Comparison of ENCODE assay signal across 19 cellular contexts in genomic region chr1:9452516-9453158, GRCh38.
DNase-seq lines count a peak whose midpoint lies in the region; ATAC-seq and TF ChIP-seq lines count a peak whose summit lies in the region.
"Had no signal": no experiment of that assay in that cellular context is flagged by ENCODE, and none has a peak within 500 bp of the region (broad histone marks: within the 10 kb centered on the region; RNA-seq: fewer than 3 reads in every experiment).

No MANE protein-coding gene starts in this region.

- DNase-seq in NCI-H82 (lab: John Stamatoyannopoulos, UW), result peak; percentile 43
- peak; percentile 64 to 80 (median 72) for DNase-seq in body of pancreas
- peak; percentile 58 to 88 (median 81) for DNase-seq in right lobe of liver
- DNase-seq in renal cortical epithelial cell (ENCODE audit: low read depth), result peak; percentile 49
- no peak for DNase-seq in stimulated activated naive CD8-positive, alpha-beta T cell treated with anti-CD3 and anti-CD28 coated beads, Interleukin-15, amount 100 ng/mL, for 72 hours
- no peak for DNase-seq in activated T-cell treated with anti-CD3 and anti-CD28 coated beads, Interleukin-2, amount 50 U/mL, for 72 hours
- DNase-seq: CD8-positive, alpha-beta memory T cell; GDM1; Kasumi-1; MM.1S; NCI-H1105; NCI-H1694 treated with DMSO at 0.1 percent for 48 hours; NCI-H345; NCI-H526 treated with DMSO at 0.1 percent for 48 hours had no signal

- H3K4me3 ChIP-seq in body of pancreas (no peak overlapping the region), right lobe of liver (no peak overlapping the region)
- H3K4me3 ChIP-seq: BLaER1 treated with 17β-estradiol and CSF1 and Interleukin-3, amounts not matched to agents 10 nM and 100 nM had no signal

- H3K27ac Mint-ChIP-seq in stimulated activated naive CD8-positive, alpha-beta T cell treated with anti-CD3 and anti-CD28 coated beads, Interleukin-15, amount 100 ng/mL, for 72 hours, result no peak overlapping the region
- H3K27ac Mint-ChIP-seq in activated T-cell treated with anti-CD3 and anti-CD28 coated beads, Interleukin-2, amount 50 U/mL, for 72 hours, result no peak overlapping the region
- H3K27ac Mint-ChIP-seq: CD8-positive, alpha-beta memory T cell; IgD-negative memory B cell had no signal

- H3K9me3 ChIP-seq in body of pancreas (no peaks in the 10 kb centered on the region), right lobe of liver (no peaks in the 10 kb centered on the region)
- H3K9me3 ChIP-seq: BLaER1 treated with 17β-estradiol and CSF1 and Interleukin-3, amounts not matched to agents 10 nM and 100 nM had no signal

- intact Hi-C loops in body of pancreas (cut with DNase I), result loop anchor here (10.0 kb wide), 1 partner anchor 168 kb away; no protein-coding TSS in a partner anchor
- intact Hi-C loops in right lobe of liver (cut with DNase I), result no loop called here

- H3K4me1 ChIP-seq in body of pancreas (peaks cover 77% of the 10 kb centered on the region), right lobe of liver (peaks cover 0 to 64% (median 26%) of the 10 kb centered on the region in 4 donors)

- peak; percentile 75 for ATAC-seq in body of pancreas
- ATAC-seq in right lobe of liver, result peak; percentile 49 to 82 (median 68)
- ATAC-seq in stimulated activated naive CD8-positive, alpha-beta T cell treated with anti-CD3 and anti-CD28 coated beads, Interleukin-15, amount 100 ng/mL, for 72 hours, result no peak
- ATAC-seq in GM18858 (IDR thresholded peaks at IDR 0.05; ENCODE audit: unreplicated experiment), result no peak
- no peak for ATAC-seq in activated T-cell treated with anti-CD3 and anti-CD28 coated beads, Interleukin-2, amount 50 U/mL, for 72 hours (replicated peaks in 1 of 2)
- no peak for ATAC-seq in HG03432 (IDR thresholded peaks at IDR 0.05; ENCODE audit: unreplicated experiment)

- no peak overlapping the region for H3K4me3 Mint-ChIP-seq in stimulated activated naive CD8-positive, alpha-beta T cell treated with anti-CD3 and anti-CD28 coated beads, Interleukin-15, amount 100 ng/mL, for 72 hours
- H3K4me3 Mint-ChIP-seq in activated T-cell treated with anti-CD3 and anti-CD28 coated beads, Interleukin-2, amount 50 U/mL, for 72 hours, result no peak overlapping the region
- H3K4me3 Mint-ChIP-seq: CD8-positive, alpha-beta memory T cell; IgD-negative memory B cell had no signal

- H3K27me3 ChIP-seq in body of pancreas, result no peaks in the 10 kb centered on the region
- no peaks in the 10 kb centered on the region for H3K27me3 ChIP-seq in right lobe of liver
- H3K27me3 ChIP-seq: BLaER1 treated with 17β-estradiol and CSF1 and Interleukin-3, amounts not matched to agents 10 nM and 100 nM had no signal

- no peaks in the 10 kb centered on the region for H3K36me3 Mint-ChIP-seq in activated T-cell treated with anti-CD3 and anti-CD28 coated beads, Interleukin-2, amount 50 U/mL, for 72 hours (ENCODE audit: insufficient read depth in 2 of 2)
- H3K36me3 Mint-ChIP-seq: IgD-negative memory B cell had no signal

- peak overlapping the region; percentile 42 to 67 (median 56) for H3K27ac ChIP-seq in body of pancreas
- H3K27ac ChIP-seq in right lobe of liver, result peak overlapping the region; percentile 74 to 95 (median 82)
- H3K27ac ChIP-seq: BLaER1 treated with 17β-estradiol and CSF1 and Interleukin-3, amounts not matched to agents 10 nM and 100 nM; RWPE1 had no signal

- H3K36me3 ChIP-seq in body of pancreas (replicated peaks in 1 of 2; ENCODE audit: insufficient read depth in 1 of 2, low read depth in 2 of 2) (no peaks in the 10 kb centered on the region), right lobe of liver (no peaks in the 10 kb centered on the region)
- H3K36me3 ChIP-seq: BLaER1 treated with 17β-estradiol and CSF1 and Interleukin-3, amounts not matched to agents 10 nM and 100 nM had no signal

- H3K9me3 Mint-ChIP-seq in stimulated activated naive CD8-positive, alpha-beta T cell treated with anti-CD3 and anti-CD28 coated beads, Interleukin-15, amount 100 ng/mL, for 72 hours, result no peaks in the 10 kb centered on the region
- H3K9me3 Mint-ChIP-seq in activated T-cell treated with anti-CD3 and anti-CD28 coated beads, Interleukin-2, amount 50 U/mL, for 72 hours, result no peaks in the 10 kb centered on the region
- H3K9me3 Mint-ChIP-seq: CD8-positive, alpha-beta memory T cell; IgD-negative memory B cell had no signal

- no peak for TF ChIP-seq CTCF in body of pancreas (IDR thresholded peaks at IDR 0.05)
- TF ChIP-seq CTCF in right lobe of liver (IDR thresholded peaks at IDR 0.05), result no peak

- 50 to 64% methylated on average over 7 to 8 of the region's 8 CpGs for WGBS in body of pancreas, 2 donors
- 56% methylated on average over 6 of the region's 8 CpGs for WGBS in right lobe of liver (ENCODE audit: insufficient coverage, low coverage, low lambda C conversion rate, missing lambda C conversion rate)

- H3K4me1 Mint-ChIP-seq in stimulated activated naive CD8-positive, alpha-beta T cell treated with anti-CD3 and anti-CD28 coated beads, Interleukin-15, amount 100 ng/mL, for 72 hours, result no peaks in the 10 kb centered on the region
- no peaks in the 10 kb centered on the region for H3K4me1 Mint-ChIP-seq in activated T-cell treated with anti-CD3 and anti-CD28 coated beads, Interleukin-2, amount 50 U/mL, for 72 hours (ENCODE audit: low read depth)
- H3K4me1 Mint-ChIP-seq: CD8-positive, alpha-beta memory T cell had no signal

- peak in 2 of 3 donors; percentile 7 to 20 for TF ChIP-seq POLR2A in body of pancreas (IDR thresholded peaks at IDR 0.05)
- TF ChIP-seq POLR2A in right lobe of liver (IDR thresholded peaks at IDR 0.05), result peak; percentile 28

- H3K27me3 Mint-ChIP-seq in stimulated activated naive CD8-positive, alpha-beta T cell treated with anti-CD3 and anti-CD28 coated beads, Interleukin-15, amount 100 ng/mL, for 72 hours, result no peaks in the 10 kb centered on the region
- H3K27me3 Mint-ChIP-seq in activated T-cell treated with anti-CD3 and anti-CD28 coated beads, Interleukin-2, amount 50 U/mL, for 72 hours (ENCODE audit: low read depth), result no peaks in the 10 kb centered on the region

Comparison
In these comparisons a context has a peak if more than half of its experiments do, and no peak if none do; other contexts are left out.
1. DNase-seq: peak in NCI-H82 (single experiment), body of pancreas (4 of 4), right lobe of liver (3 of 3) and renal cortical epithelial cell (single experiment); none in stimulated activated naive CD8-positive, alpha-beta T cell treated with anti-CD3 and anti-CD28 coated beads, Interleukin-15, amount 100 ng/mL, for 72 hours (0 of 2) and activated T-cell treated with anti-CD3 and anti-CD28 coated beads, Interleukin-2, amount 50 U/mL, for 72 hours (0 of 2).
2. ATAC-seq: peak in body of pancreas (single experiment) and right lobe of liver (4 of 4); none in stimulated activated naive CD8-positive, alpha-beta T cell treated with anti-CD3 and anti-CD28 coated beads, Interleukin-15, amount 100 ng/mL, for 72 hours (single experiment), GM18858 (single experiment), activated T-cell treated with anti-CD3 and anti-CD28 coated beads, Interleukin-2, amount 50 U/mL, for 72 hours (0 of 2) and HG03432 (single experiment).